23 cellular contexts compared by ENCODE assay signal in the genomic region with DNA sequence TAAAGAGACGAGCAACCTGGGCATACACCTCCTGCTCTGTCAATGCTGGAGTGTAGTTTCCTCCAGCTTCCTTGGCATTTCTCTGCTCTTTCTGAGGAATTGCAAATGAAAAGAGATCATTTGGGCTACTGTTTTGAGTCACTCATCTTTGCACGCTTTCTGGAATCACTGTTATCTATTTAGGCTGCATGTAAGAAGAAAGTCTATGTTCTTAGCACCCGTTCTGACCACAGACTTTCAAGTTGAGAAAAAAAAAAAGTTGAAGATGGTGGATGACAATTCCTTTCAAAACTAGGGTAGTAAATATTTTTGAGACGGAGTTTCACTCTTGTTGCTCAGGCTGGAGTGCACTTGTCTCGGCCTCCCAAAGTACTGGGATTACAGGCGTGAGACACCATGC.
"Had no signal": no experiment of that assay in that cellular context is flagged by ENCODE, and none has a peak within 500 bp of the region (broad histone marks: within the 10 kb centered on the region; RNA-seq: fewer than 3 reads in every experiment).

No MANE protein-coding gene starts in this region.

- ATAC-seq: left cardiac atrium; lower lobe of right lung; psoas muscle; right lobe of liver; stimulated activated naive B cell treated with anti-CD40 and anti-IgM and Interleukin-4, amounts not matched to agents 10 μg/mL and 1 μg/mL and 100 μg/mL, for 72 hours; stimulated activated naive CD8-positive, alpha-beta T cell treated with anti-CD3 and anti-CD28 coated beads, Interleukin-15, amount 100 ng/mL, for 72 hours; upper lobe of right lung had no signal

- DNase-seq: dorsolateral prefrontal cortex; effector CD8-positive, alpha-beta T cell; foreskin melanocyte; head of caudate nucleus; kidney; left cardiac atrium; left ventricle myocardium inferior; lower lobe of right lung; midbrain; psoas muscle; retina; right lobe of liver; stimulated activated CD4-positive, alpha-beta T cell treated with anti-CD3 and anti-CD28 coated beads, Interleukin-4, amount 100 ng/mL, for 1 hour; stimulated activated CD8-positive, alpha-beta memory T cell treated with anti-CD3 and anti-CD28 coated beads, Interleukin-4, amount 100 ng/mL, for 48 hours; stimulated activated naive B cell treated with anti-CD40 and anti-IgM and Interleukin-4, amounts not matched to agents 10 μg/mL and 1 μg/mL and 100 μg/mL, for 72 hours; stimulated activated naive CD8-positive, alpha-beta T cell treated with anti-CD3 and anti-CD28 coated beads, Interleukin-15, amount 100 ng/mL, for 72 hours; testis; upper lobe of right lung had no signal

- H3K9me3 Mint-ChIP-seq: memory B cell; stimulated activated naive B cell treated with anti-CD40 and anti-IgM and Interleukin-4, amounts not matched to agents 10 μg/mL and 1 μg/mL and 100 μg/mL, for 72 hours; stimulated activated naive CD8-positive, alpha-beta T cell treated with anti-CD3 and anti-CD28 coated beads, Interleukin-15, amount 100 ng/mL, for 72 hours had no signal

- H3K27ac Mint-ChIP-seq: memory B cell had no signal

- H3K27me3 ChIP-seq: dorsolateral prefrontal cortex, hepatocyte, neutrophil, right lobe of liver, testis, tibial nerve, upper lobe of right lung, vagina had no signal

- H3K4me2 ChIP-seq: hepatocyte had no signal

- H3K4me3 Mint-ChIP-seq: memory B cell; stimulated activated naive B cell treated with anti-CD40 and anti-IgM and Interleukin-4, amounts not matched to agents 10 μg/mL and 1 μg/mL and 100 μg/mL, for 72 hours; stimulated activated naive CD8-positive, alpha-beta T cell treated with anti-CD3 and anti-CD28 coated beads, Interleukin-15, amount 100 ng/mL, for 72 hours had no signal

- H3K27ac ChIP-seq: dorsolateral prefrontal cortex, hepatocyte, left ventricle myocardium inferior, lower lobe of right lung, neutrophil, psoas muscle, right lobe of liver, testis, tibial nerve, upper lobe of right lung, vagina had no signal

- H3K27me3 Mint-ChIP-seq: memory B cell; stimulated activated naive B cell treated with anti-CD40 and anti-IgM and Interleukin-4, amounts not matched to agents 10 μg/mL and 1 μg/mL and 100 μg/mL, for 72 hours; stimulated activated naive CD8-positive, alpha-beta T cell treated with anti-CD3 and anti-CD28 coated beads, Interleukin-15, amount 100 ng/mL, for 72 hours had no signal

- H3K4me1 ChIP-seq: left ventricle myocardium inferior, lower lobe of right lung, psoas muscle, right lobe of liver, testis, tibial nerve, upper lobe of right lung, vagina had no signal

- H3K4me3 ChIP-seq: dorsolateral prefrontal cortex, hepatocyte, left ventricle myocardium inferior, lower lobe of right lung, psoas muscle, right lobe of liver, testis, tibial nerve, upper lobe of right lung, vagina had no signal
